Comparison of ENCODE assay signal across 1 cellular context in the genomic region with DNA sequence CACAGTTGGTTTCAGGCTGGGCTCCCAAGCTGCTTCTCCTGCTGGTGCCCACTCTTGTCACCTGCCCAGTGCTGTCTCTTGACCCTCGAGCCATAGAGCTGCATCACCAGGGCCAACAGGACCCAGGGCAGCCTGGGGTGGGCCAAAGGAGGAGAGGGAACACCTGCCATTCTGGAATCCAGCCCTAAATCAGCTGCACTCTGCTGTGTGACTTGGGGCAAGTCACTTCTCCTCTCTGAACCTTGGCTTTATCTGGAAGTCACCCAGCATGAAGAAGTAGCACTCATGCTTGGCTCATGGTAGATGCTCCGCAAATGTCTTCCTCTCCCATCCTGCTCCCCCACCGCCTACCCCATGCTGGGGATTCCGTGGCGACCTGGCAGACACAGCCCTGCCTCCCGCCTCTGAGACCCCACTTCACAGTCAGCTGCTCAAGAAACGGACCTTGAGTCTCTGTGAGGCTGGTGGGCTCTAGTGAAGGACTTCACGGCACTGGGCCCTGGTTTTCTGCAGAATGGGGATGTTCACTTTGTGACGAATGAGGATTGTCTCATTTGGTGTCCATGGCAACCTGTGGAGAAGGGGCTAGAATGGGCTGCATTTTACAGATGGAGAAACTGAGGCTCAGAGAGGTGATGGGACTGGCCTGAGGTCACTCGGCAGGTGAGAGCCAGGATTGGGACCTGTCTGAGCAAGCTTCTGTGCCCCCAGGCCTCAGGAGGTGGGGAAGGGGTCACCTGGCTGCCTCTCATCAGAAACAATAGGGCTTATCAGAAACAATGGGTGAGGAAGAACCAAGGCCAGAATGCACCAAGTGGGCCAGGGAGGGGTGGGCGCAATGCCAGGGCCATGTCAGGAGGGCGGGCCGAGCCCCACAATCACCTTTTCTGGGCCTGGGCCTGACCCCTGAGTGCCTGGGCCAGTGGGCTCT.
TF ChIP-seq lines count a peak whose summit lies in the region.

No MANE protein-coding gene starts in this region.

TF ChIP-seq in WTC11, 78 proteins besides CTCF, POLR2A, EP300 and RAD21 (continued from another document):
- TF ChIP-seq ERG (CRISPR knock-in tag; IDR thresholded peaks at IDR 0.05) (no peak), IRF2 (CRISPR knock-in tag; IDR thresholded peaks at IDR 0.05; ENCODE audit: borderline replicate concordance, low read depth) (no peak), ZNF317 (CRISPR knock-in tag; IDR thresholded peaks at IDR 0.05; ENCODE audit: borderline replicate concordance, low read depth) (no peak), HMGA2 (CRISPR knock-in tag; IDR thresholded peaks at IDR 0.05) (no peak)
